In the genomic region with DNA sequence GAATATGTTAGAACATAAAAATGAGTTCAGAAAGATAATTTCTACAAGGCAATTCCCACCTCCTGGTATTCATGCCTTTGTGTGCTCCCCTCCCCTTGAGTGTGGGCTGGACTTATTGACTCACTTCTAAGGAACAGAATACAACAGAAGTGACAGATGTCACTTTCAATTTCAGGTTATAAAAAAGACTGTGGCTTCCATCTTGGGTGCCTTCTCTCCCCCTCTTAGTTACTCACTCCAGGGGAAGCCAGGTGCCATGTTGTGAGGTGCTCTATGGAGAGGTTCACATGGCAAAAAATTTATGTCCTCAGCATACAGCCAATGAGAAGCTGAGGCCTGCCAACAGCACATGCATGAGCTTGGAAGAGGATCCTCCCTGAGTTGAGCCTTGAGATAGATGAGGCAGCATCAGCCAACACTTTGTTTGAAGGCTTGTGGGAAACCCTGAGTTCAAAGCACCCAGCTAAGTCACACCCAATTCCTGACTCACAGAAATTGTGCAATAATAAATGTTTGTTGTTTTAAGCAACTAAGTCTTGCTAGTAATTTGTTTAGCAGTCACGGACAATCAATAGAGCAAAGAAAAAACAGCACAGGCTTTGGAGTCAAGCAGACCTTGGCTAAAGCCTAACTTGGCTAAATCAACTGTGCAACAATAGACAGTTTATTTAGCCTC, we compare ENCODE assay signal across 12 cellular contexts.
DNase-seq lines count a peak whose midpoint lies in the region; ATAC-seq, FAIRE-seq and TF ChIP-seq lines count a peak whose summit lies in the region.
"Had no signal": no experiment of that assay in that cellular context is flagged by ENCODE, and none has a peak within 500 bp of the region (broad histone marks: within the 10 kb centered on the region; RNA-seq: fewer than 3 reads in every experiment).

No MANE protein-coding gene starts in this region.

- no peak overlapping the region for H3K27ac ChIP-seq in HepG2 (ENCODE audit: extremely low read length, insufficient read depth, low read length)
- H3K27ac ChIP-seq: thoracic aorta had no signal

- peaks cover 0 to 11% (median 3%) of the 10 kb centered on the region in 7 donors for H3K9me3 Mint-ChIP-seq in CD14-positive monocyte

- H3F3A ChIP-seq in Loucy (ENCODE audit: low read depth), result no peaks in the 10 kb centered on the region

- TF ChIP-seq CTCF in Loucy (conservative IDR thresholded peaks at IDR 0.05; ENCODE audit: low read length), result no peak
- no peak for TF ChIP-seq CTCF in bronchial epithelial cell (IDR thresholded peaks at IDR 0.05; ENCODE audit: insufficient read depth, low read length, severe bottlenecking)
- no peak for TF ChIP-seq CTCF in HepG2 (CRISPR knock-in tag; IDR thresholded peaks at IDR 0.05)
- TF ChIP-seq CTCF in CD14-positive monocyte (IDR thresholded peaks at IDR 0.05), result no peak

- TF ChIP-seq POLR2A in HepG2 (IDR thresholded peaks at IDR 0.05; ENCODE audit: insufficient read depth in 1 of 2, low read depth in 2 of 2, low read length in 2 of 2), result no peak

- POLR2A ChIA-PET in HepG2 (lab: Yijun Ruan, JAX), result no interaction called here

- intact Hi-C loops in HepG2 (cut with micrococcal nuclease; ENCODE audit: unreplicated experiment) (no loop called here), CD14-positive monocyte (cut with micrococcal nuclease) (no loop called here)

- DNase-seq in ELR (ENCODE audit: low read depth), result peak; percentile 81
- peak; percentile 98 for DNase-seq in bronchial epithelial cell (ENCODE audit: low read depth)
- DNase-seq in HepG2 (ENCODE audit: low spot score), result no peak
- no peak for DNase-seq in CD14-positive monocyte (ENCODE audit: low spot score)
- no peak for DNase-seq in activated CD8-positive, alpha-beta memory T cell treated with anti-CD3 and anti-CD28 coated beads, Interleukin-2, amount 50 U/mL, for 48 hours
- DNase-seq: activated CD8-positive, alpha-beta memory T cell treated with anti-CD3 and anti-CD28 coated beads, Interleukin-2, amount 50 U/mL, for 4 hours; nephron progenitor cell had no signal

- no peaks in the 10 kb centered on the region for H3K36me3 Mint-ChIP-seq in CD14-positive monocyte

- no peaks in the 10 kb centered on the region for H3K9me2 ChIP-seq in Loucy (replicated peaks; ENCODE audit: low read depth, low read length)

- BruUV-seq in HepG2 (replicated peaks; lab: Mats Ljungman, UMichigan), result no TSS peak

- ATAC-seq in HepG2, result no peak; the same call in 2 of the 3 replicates
- no peak for ATAC-seq in HG02759 (IDR thresholded peaks at IDR 0.05; ENCODE audit: unreplicated experiment)
- ATAC-seq in GM21737 (IDR thresholded peaks at IDR 0.05; ENCODE audit: unreplicated experiment), result no peak

- no peak overlapping the region for H3K9ac ChIP-seq in Loucy (ENCODE audit: low read depth, low read length, poor library complexity, severe bottlenecking)
- no peak overlapping the region for H3K9ac ChIP-seq in HepG2 (ENCODE audit: insufficient read depth, low read depth, low read length)

- no peaks in the 10 kb centered on the region for H3K79me2 ChIP-seq in Loucy (ENCODE audit: insufficient read depth, low read length)
- no peaks in the 10 kb centered on the region for H3K79me2 ChIP-seq in HepG2 (ENCODE audit: insufficient read depth, low read length)

- peaks cover 2% of the 10 kb centered on the region for H3K4me1 Mint-ChIP-seq in CD14-positive monocyte

- H3K4me3 ChIP-seq in Loucy (ENCODE audit: low read length, poor library complexity, severe bottlenecking), result no peak overlapping the region
- H3K4me3 ChIP-seq in bronchial epithelial cell (ENCODE audit: low read depth, low read length), result no peak overlapping the region
- H3K4me3 ChIP-seq in HepG2 (replicated peaks in 1 of 3; ENCODE audit: insufficient read depth in 1 of 3, low read depth in 2 of 3, low read length in 3 of 3), result no peak overlapping the region
- H3K4me3 ChIP-seq: thoracic aorta had no signal

- CTCF ChIA-PET in HepG2 (lab: Yijun Ruan, JAX; ENCODE audit: low intra/inter-chr PET ratio, low total read pairs), result no interaction called here

- in situ Hi-C loops in HepG2 (cut with HindIII; ENCODE audit: extremely low pct_ligation_motif_present, low pct_unique_long_range_greater_than_20kb), result no loop called here

- peaks cover 3 to 4% (median 4%) of the 10 kb centered on the region in 3 donors for H3K27me3 Mint-ChIP-seq in CD14-positive monocyte (ENCODE audit: low read depth in 3 of 3)

- H3K4me1 ChIP-seq in Loucy (ENCODE audit: insufficient read depth, low read length, poor library complexity, severe bottlenecking) (no peaks in the 10 kb centered on the region), HepG2 (ENCODE audit: insufficient read depth, low read length) (no peaks in the 10 kb centered on the region)

- H3K27me3 ChIP-seq in Loucy (ENCODE audit: insufficient read depth, low read length, poor library complexity, severe bottlenecking), result no peaks in the 10 kb centered on the region
- no peaks in the 10 kb centered on the region for H3K27me3 ChIP-seq in bronchial epithelial cell (ENCODE audit: control insufficient read depth, insufficient read depth, low read length)
- H3K27me3 ChIP-seq in HepG2 (ENCODE audit: control insufficient read depth in 1 of 2, insufficient read depth in 2 of 2, low read length in 2 of 2), result no peaks in the 10 kb centered on the region

- H3K9me3 ChIP-seq in Loucy (ENCODE audit: insufficient read depth, low read depth, low read length), result no peaks in the 10 kb centered on the region
- H3K9me3 ChIP-seq in HepG2 (ENCODE audit: low read length), result no peaks in the 10 kb centered on the region
- H3K9me3 ChIP-seq: thoracic aorta had no signal

- TF ChIP-seq RAD21 in HepG2 (CRISPR knock-in tag; IDR thresholded peaks at IDR 0.05), result no peak

- no peaks in the 10 kb centered on the region for H3K36me3 ChIP-seq in Loucy (ENCODE audit: insufficient read depth, low read length)
- H3K36me3 ChIP-seq in bronchial epithelial cell (ENCODE audit: control insufficient read depth, insufficient read depth, low read length), result no peaks in the 10 kb centered on the region
- H3K36me3 ChIP-seq in HepG2 (replicated peaks in 1 of 2; ENCODE audit: control insufficient read depth in 1 of 2, insufficient read depth in 2 of 2, low read length in 2 of 2), result no peaks in the 10 kb centered on the region
- H3K36me3 ChIP-seq: thoracic aorta had no signal

- H3K4me2 ChIP-seq in Loucy (ENCODE audit: low read depth, low read length, poor library complexity, severe bottlenecking) (no peak overlapping the region), HepG2 (ENCODE audit: low read depth, low read length) (no peak overlapping the region)

- H4K20me1 ChIP-seq in Loucy (ENCODE audit: insufficient read depth, low read length, poor library complexity, severe bottlenecking), result no peaks in the 10 kb centered on the region
- H4K20me1 ChIP-seq in HepG2 (ENCODE audit: insufficient read depth, low read length), result no peaks in the 10 kb centered on the region

- 0 out of 2 replicates have a peak overlapping the region, but pooled peaks have one; percentile 39 for H2AFZ ChIP-seq in Loucy (ENCODE audit: low read length)
- H2AFZ ChIP-seq in HepG2 (ENCODE audit: low read length), result no peak overlapping the region

- WGBS in HepG2 (ENCODE audit: low lambda C conversion rate), result 0% methylated on average over 1 of the region's 1 CpG

- TF ChIP-seq EP300 in HepG2 (IDR thresholded peaks at IDR 0.05; ENCODE audit: low read depth in 2 of 2, low read length in 2 of 2) (no peak), HepG2 (CRISPR knock-in tag; IDR thresholded peaks at IDR 0.05; ENCODE audit: borderline replicate concordance) (no peak)

- no peak overlapping the region for H3K4me3 Mint-ChIP-seq in CD14-positive monocyte
- H3K4me3 Mint-ChIP-seq: nephron progenitor cell had no signal

- H3K27ac Mint-ChIP-seq in CD14-positive monocyte, result no peak overlapping the region
- H3K27ac Mint-ChIP-seq: nephron progenitor cell had no signal

- FAIRE-seq in bronchial epithelial cell (lab: Jason Lieb, UNC) (peak; percentile 89), HepG2 (lab: Jason Lieb, UNC) (no peak)
- FAIRE-seq: colon had no signal

TF ChIP-seq in HepG2, 621 proteins besides CTCF, POLR2A, EP300 and RAD21 (continues in another document):
- TF ChIP-seq HDAC1 (CRISPR knock-in tag; IDR thresholded peaks at IDR 0.05), result no peak
- TF ChIP-seq CHD2 (IDR thresholded peaks at IDR 0.05; ENCODE audit: low read depth, low read length), result no peak
- TF ChIP-seq ATF7-NPFF (CRISPR knock-in tag; IDR thresholded peaks at IDR 0.05; ENCODE audit: low read depth), result no peak
- no peak for TF ChIP-seq IRX3 (CRISPR knock-in tag; IDR thresholded peaks at IDR 0.05; ENCODE audit: borderline replicate concordance, low read depth)
- TF ChIP-seq, protein P1, sequence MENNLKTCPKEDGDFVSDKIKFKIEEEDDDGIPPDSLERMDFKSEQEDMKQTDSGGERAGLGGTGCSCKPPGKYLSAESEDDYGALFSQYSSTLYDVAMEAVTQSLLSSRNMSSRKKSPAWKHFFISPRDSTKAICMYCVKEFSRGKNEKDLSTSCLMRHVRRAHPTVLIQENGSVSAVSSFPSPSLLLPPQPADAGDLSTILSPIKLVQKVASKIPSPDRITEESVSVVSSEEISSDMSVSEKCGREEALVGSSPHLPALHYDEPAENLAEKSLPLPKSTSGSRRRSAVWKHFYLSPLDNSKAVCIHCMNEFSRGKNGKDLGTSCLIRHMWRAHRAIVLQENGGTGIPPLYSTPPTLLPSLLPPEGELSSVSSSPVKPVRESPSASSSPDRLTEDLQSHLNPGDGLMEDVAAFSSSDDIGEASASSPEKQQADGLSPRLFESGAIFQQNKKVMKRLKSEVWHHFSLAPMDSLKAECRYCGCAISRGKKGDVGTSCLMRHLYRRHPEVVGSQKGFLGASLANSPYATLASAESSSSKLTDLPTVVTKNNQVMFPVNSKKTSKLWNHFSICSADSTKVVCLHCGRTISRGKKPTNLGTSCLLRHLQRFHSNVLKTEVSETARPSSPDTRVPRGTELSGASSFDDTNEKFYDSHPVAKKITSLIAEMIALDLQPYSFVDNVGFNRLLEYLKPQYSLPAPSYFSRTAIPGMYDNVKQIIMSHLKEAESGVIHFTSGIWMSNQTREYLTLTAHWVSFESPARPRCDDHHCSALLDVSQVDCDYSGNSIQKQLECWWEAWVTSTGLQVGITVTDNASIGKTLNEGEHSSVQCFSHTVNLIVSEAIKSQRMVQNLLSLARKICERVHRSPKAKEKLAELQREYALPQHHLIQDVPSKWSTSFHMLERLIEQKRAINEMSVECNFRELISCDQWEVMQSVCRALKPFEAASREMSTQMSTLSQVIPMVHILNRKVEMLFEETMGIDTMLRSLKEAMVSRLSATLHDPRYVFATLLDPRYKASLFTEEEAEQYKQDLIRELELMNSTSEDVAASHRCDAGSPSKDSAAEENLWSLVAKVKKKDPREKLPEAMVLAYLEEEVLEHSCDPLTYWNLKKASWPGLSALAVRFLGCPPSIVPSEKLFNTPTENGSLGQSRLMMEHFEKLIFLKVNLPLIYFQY (CRISPR knock-in tag; IDR thresholded peaks at IDR 0.05; ENCODE audit: borderline replicate concordance), result no peak
- TF ChIP-seq ZNF672 (CRISPR knock-in tag; IDR thresholded peaks at IDR 0.05), result no peak
- peak; percentile 64 for TF ChIP-seq FOSL2 (CRISPR knock-in tag; IDR thresholded peaks at IDR 0.05)
- no peak for TF ChIP-seq SRY (CRISPR knock-in tag; IDR thresholded peaks at IDR 0.05)
- TF ChIP-seq PHF5A (CRISPR knock-in tag; IDR thresholded peaks at IDR 0.05; ENCODE audit: low read depth, unreplicated experiment), result no peak
- TF ChIP-seq ZNF430 (CRISPR knock-in tag; IDR thresholded peaks at IDR 0.05), result no peak

Comparison
In these comparisons a context has a peak if more than half of its experiments do, and no peak if none do; other contexts are left out.
1. DNase-seq: peak in ELR (single experiment) and bronchial epithelial cell (single experiment); none in HepG2 (single experiment), CD14-positive monocyte (single experiment) and activated CD8-positive, alpha-beta memory T cell treated with anti-CD3 and anti-CD28 coated beads, Interleukin-2, amount 50 U/mL, for 48 hours (single experiment).